7 cellular contexts compared by ENCODE assay signal in genomic region chr1:196791252-196791651, GRCh38. TPM values are rescaled to one million over a fixed set of nuclear protein-coding genes. Genes with fewer than 3 reads are reported as not detected.
"Had no signal": no experiment of that assay in that cellular context is flagged by ENCODE, and none has a peak within 500 bp of the region (broad histone marks: within the 10 kb centered on the region; RNA-seq: fewer than 3 reads in every experiment).

No MANE protein-coding gene starts in this region.

RNA-seq across cellular contexts. Expression of gene CFHR3, which starts 16.6 kb away (rescaled TPM):
- total RNA-seq: GM23248, H4, HFFc6 had no signal

RNA-seq across cellular contexts. Expression of gene CFHR1, which starts 28.3 kb away (rescaled TPM):
- total RNA-seq: GM23248, GM23338, H1, H7, H9 had no signal
